ENCODE assay signal across 3 cellular contexts in genomic region chr15:23477920-23478319, GRCh38.
A peak's percentile ranks its signal among the peaks of the same experiment; 100 is the strongest.
TF ChIP-seq lines count a peak whose summit lies in the region.

No MANE protein-coding gene starts in this region.

TF ChIP-seq in A549, 52 proteins besides CTCF, POLR2A, EP300 and RAD21:
- TF ChIP-seq JUNB (IDR thresholded peaks at IDR 0.05) (no peak), ZNF302 (CRISPR knock-in tag; IDR thresholded peaks at IDR 0.05) (no peak), MAX (IDR thresholded peaks at IDR 0.05) (0 out of 2 replicates have a peak, but pooled peaks have one; percentile 15), E2F6 (IDR thresholded peaks at IDR 0.05; ENCODE audit: borderline replicate concordance, low read depth) (peak; percentile 23; the same call in 1 of the 2 replicates)

TF ChIP-seq in GM23338, 12 proteins besides CTCF, POLR2A, EP300 and RAD21:
- no peak for TF ChIP-seq REST (IDR thresholded peaks at IDR 0.05; ENCODE audit: unreplicated experiment)
- no peak for TF ChIP-seq ETS1 (IDR thresholded peaks at IDR 0.05)
- TF ChIP-seq NANOG (IDR thresholded peaks at IDR 0.05; ENCODE audit: borderline replicate concordance), result no peak
- TF ChIP-seq EZH2phosphoT487 (IDR thresholded peaks at IDR 0.05; ENCODE audit: unreplicated experiment), result no peak
- TF ChIP-seq JUNB (IDR thresholded peaks at IDR 0.05; ENCODE audit: unreplicated experiment), result no peak
- TF ChIP-seq EZH2 (IDR thresholded peaks at IDR 0.05; ENCODE audit: low read depth, unreplicated experiment), result no peak
- TF ChIP-seq ZNF114 (CRISPR knock-in tag; IDR thresholded peaks at IDR 0.05), result no peak
- TF ChIP-seq POLR2AphosphoS5 (IDR thresholded peaks at IDR 0.05; ENCODE audit: low read depth), result no peak
- TF ChIP-seq ZNF331 (CRISPR knock-in tag; IDR thresholded peaks at IDR 0.05; ENCODE audit: low read depth), result no peak
- no peak for TF ChIP-seq CREB1 (CRISPR knock-in tag; IDR thresholded peaks at IDR 0.05; ENCODE audit: low read depth)

TF ChIP-seq in K562, 482 proteins besides CTCF, POLR2A, EP300 and RAD21:
- TF ChIP-seq POLR3G (IDR thresholded peaks at IDR 0.05; ENCODE audit: extremely low read depth, insufficient read length, insufficient replicate concordance) (no peak), RBFOX2 (IDR thresholded peaks at IDR 0.05; ENCODE audit: low read depth, low read length) (no peak), MAX (CRISPR knock-in tag; IDR thresholded peaks at IDR 0.05) (peak; percentile 18; the same call in 1 of the 2 replicates), ZNF146 (CRISPR knock-in tag; IDR thresholded peaks at IDR 0.05; ENCODE audit: unreplicated experiment) (no peak), HDAC6 (IDR thresholded peaks at IDR 0.05; ENCODE audit: low read depth, low read length) (no peak), LCOR (CRISPR knock-in tag; IDR thresholded peaks at IDR 0.05) (no peak), MEIS2 (IDR thresholded peaks at IDR 0.05; ENCODE audit: partially characterized antibody) (no peak), TRIM24 (IDR thresholded peaks at IDR 0.05) (0 out of 4 replicates have a peak, but pooled peaks of 1 of the 2 experiments have one; percentile 13), ZNF707 (CRISPR knock-in tag; conservative IDR thresholded peaks at IDR 0.05) (no peak), HBP1 (CRISPR knock-in tag; IDR thresholded peaks at IDR 0.05) (no peak), ZNF584 (CRISPR knock-in tag; IDR thresholded peaks at IDR 0.05; ENCODE audit: low read depth) (no peak), ARID1B (IDR thresholded peaks at IDR 0.05) (peak; percentile 12; the same call in 1 of the 2 replicates), TAL1 (IDR thresholded peaks at IDR 0.05) (peak; percentile 32; the same call in 1 of the 2 replicates), LARP7 (IDR thresholded peaks at IDR 0.05) (no peak), ZSCAN32 (CRISPR knock-in tag; IDR thresholded peaks at IDR 0.05) (no peak), TCF3 (CRISPR knock-in tag; IDR thresholded peaks at IDR 0.05) (peak; percentile 38), ZNF717 (CRISPR knock-in tag; IDR thresholded peaks at IDR 0.05) (no peak), ELF2 (CRISPR knock-in tag; IDR thresholded peaks at IDR 0.05) (no peak), ZFP91 (CRISPR knock-in tag; IDR thresholded peaks at IDR 0.05) (no peak), ZNF589 (CRISPR knock-in tag; IDR thresholded peaks at IDR 0.05; ENCODE audit: low read depth) (no peak), NCOA2 (IDR thresholded peaks at IDR 0.05; ENCODE audit: partially characterized antibody in 2 of 2) (no peak), MYC (IDR thresholded peaks at IDR 0.05; ENCODE audit: low read depth, low read length) (peak; percentile 30; the same call in 1 of the 2 replicates), MYC (CRISPR knock-in tag; IDR thresholded peaks at IDR 0.05; ENCODE audit: borderline replicate concordance, low read depth) (no peak), ZNF124 (CRISPR knock-in tag; IDR thresholded peaks at IDR 0.05) (no peak), L3MBTL2 (IDR thresholded peaks at IDR 0.05) (peak; percentile 92), CBFA2T2 (conservative IDR thresholded peaks at IDR 0.05) (peak; percentile 15; the same call in 1 of the 2 replicates), MGA (IDR thresholded peaks at IDR 0.05) (peak; percentile 90), E2F6 (IDR thresholded peaks at IDR 0.05; ENCODE audit: borderline replicate concordance in 1 of 2, extremely low read depth in 1 of 2, insufficient read depth in 1 of 2, insufficient read length in 1 of 2, low read depth in 1 of 2, low read length in 1 of 2, poor library complexity in 1 of 2, severe bottlenecking in 1 of 2) (peak; percentile 97), ZNF224 (CRISPR knock-in tag; IDR thresholded peaks at IDR 0.05) (no peak), TFAP4 (CRISPR knock-in tag; IDR thresholded peaks at IDR 0.05; ENCODE audit: borderline replicate concordance) (peak; percentile 46; the same call in 1 of the 2 replicates), ZNF212 (CRISPR knock-in tag; IDR thresholded peaks at IDR 0.05) (no peak), HNRNPLL (IDR thresholded peaks at IDR 0.05; ENCODE audit: low read depth, low read length, poor library complexity, severe bottlenecking) (no peak), BCOR (IDR thresholded peaks at IDR 0.05) (no peak), ZFX (CRISPR knock-in tag; IDR thresholded peaks at IDR 0.05) (peak; percentile 25; the same call in 1 of the 2 replicates), CBFA2T3 (IDR thresholded peaks at IDR 0.05) (peak; percentile 46; the same call in 1 of the 2 replicates), KHSRP (IDR thresholded peaks at IDR 0.05) (no peak)
